Comparison of ENCODE assay signal across 2 cellular contexts in genomic region chr3:197327701-197328100, GRCh38.
TF ChIP-seq lines count a peak whose summit lies in the region.

No MANE protein-coding gene starts in this region.

TF ChIP-seq in IMR-90, 13 proteins besides CTCF, POLR2A, EP300 and RAD21 (continued from another document):
- no peak for TF ChIP-seq MAFK (IDR thresholded peaks at IDR 0.05; ENCODE audit: low read depth, low read length)

TF ChIP-seq in K562, 482 proteins besides CTCF, POLR2A, EP300 and RAD21:
- no peak for TF ChIP-seq ZNF318 (IDR thresholded peaks at IDR 0.05; ENCODE audit: borderline replicate concordance in 1 of 2, low read depth in 1 of 2)
- no peak for TF ChIP-seq CTBP1 (IDR thresholded peaks at IDR 0.05; ENCODE audit: borderline replicate concordance)
- no peak for TF ChIP-seq HNRNPL (IDR thresholded peaks at IDR 0.05; ENCODE audit: low read depth, low read length)
- TF ChIP-seq MEF2A (IDR thresholded peaks at IDR 0.05; ENCODE audit: control insufficient read depth, low read depth, low read length): no peak
- TF ChIP-seq SMARCA4 (IDR thresholded peaks at IDR 0.05): no peak
- TF ChIP-seq IRF9 (tag; IDR thresholded peaks at IDR 0.05): no peak
- TF ChIP-seq ZHX1 (conservative IDR thresholded peaks at IDR 0.05; ENCODE audit: low read length): no peak
- no peak for TF ChIP-seq NFE2L1 (tag; IDR thresholded peaks at IDR 0.05; ENCODE audit: borderline replicate concordance, low read depth)
- no peak for TF ChIP-seq ZNF57 (CRISPR knock-in tag; IDR thresholded peaks at IDR 0.05)
- TF ChIP-seq ZNF507 (tag; conservative IDR thresholded peaks at IDR 0.05): no peak
- TF ChIP-seq THAP12 (CRISPR knock-in tag; IDR thresholded peaks at IDR 0.05): no peak
- TF ChIP-seq ZNF76 (CRISPR knock-in tag; IDR thresholded peaks at IDR 0.05; ENCODE audit: borderline replicate concordance): no peak
- TF ChIP-seq ZNF395 (CRISPR knock-in tag; IDR thresholded peaks at IDR 0.05): no peak
- TF ChIP-seq MAFF (IDR thresholded peaks at IDR 0.05; ENCODE audit: low read length): no peak
- TF ChIP-seq RBM34 (IDR thresholded peaks at IDR 0.05; ENCODE audit: borderline replicate concordance, insufficient read depth, low read length): no peak
- TF ChIP-seq CEBPB (tag; IDR thresholded peaks at IDR 0.05): no peak
- no peak for TF ChIP-seq THAP7 (CRISPR knock-in tag; IDR thresholded peaks at IDR 0.05)
- TF ChIP-seq PRMT5 (CRISPR knock-in tag; IDR thresholded peaks at IDR 0.05): no peak
- no peak for TF ChIP-seq ZNF717 (CRISPR knock-in tag; IDR thresholded peaks at IDR 0.05)
- TF ChIP-seq EGR1 (conservative IDR thresholded peaks at IDR 0.05): no peak
